16 cellular contexts compared by ENCODE assay signal in the genomic region with DNA sequence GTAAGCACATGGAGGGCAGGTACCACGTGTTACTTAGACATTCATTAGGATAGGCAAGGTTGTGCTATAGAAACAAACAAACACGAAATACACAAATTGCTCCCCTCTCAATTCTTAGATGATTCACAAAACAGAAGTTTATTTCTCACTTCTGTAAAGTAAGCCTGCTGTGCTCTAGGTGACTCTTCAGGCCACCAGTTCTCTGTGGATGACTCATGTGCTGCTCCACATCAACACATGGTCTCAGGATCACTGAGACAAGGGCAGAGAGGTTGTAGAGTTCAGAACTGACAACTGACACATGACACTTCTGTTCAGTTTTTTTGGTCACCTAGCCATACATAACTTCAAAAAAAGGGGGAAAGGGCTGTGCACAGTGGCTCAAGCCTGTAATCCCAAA.
DNase-seq lines count a peak whose midpoint lies in the region; ATAC-seq and TF ChIP-seq lines count a peak whose summit lies in the region.
"Had no signal": no experiment of that assay in that cellular context is flagged by ENCODE, and none has a peak within 500 bp of the region (broad histone marks: within the 10 kb centered on the region; RNA-seq: fewer than 3 reads in every experiment).

No MANE protein-coding gene starts in this region.

- H3K27ac ChIP-seq in upper lobe of right lung, result no peak overlapping the region
- H3K27ac ChIP-seq: ascending aorta, heart right ventricle had no signal

- no peaks in the 10 kb centered on the region for H3K9me3 ChIP-seq in upper lobe of right lung
- H3K9me3 ChIP-seq: ascending aorta had no signal

- H3K4me1 ChIP-seq in upper lobe of right lung, result no peaks in the 10 kb centered on the region
- H3K4me1 ChIP-seq: ascending aorta, heart right ventricle had no signal

- DNase-seq in epithelial cell of proximal tubule (ENCODE audit: low read depth) (peak; percentile 13), upper lobe of right lung (no peak), SHP77 (lab: John Stamatoyannopoulos, UW) (no peak)
- DNase-seq: activated T-cell treated with anti-CD3 and anti-CD28 coated beads, Interleukin-2, amount 50 U/mL, for 72 hours; CD8-positive, alpha-beta T cell; effector memory CD8-positive, alpha-beta T cell; heart right ventricle; Kasumi-1; NCI-H345; stimulated activated naive CD4-positive, alpha-beta T cell treated with Interleukin-2 at 50 U/mL for 16 hours had no signal

- no peak for TF ChIP-seq CTCF in epithelial cell of proximal tubule (conservative IDR thresholded peaks at IDR 0.05; ENCODE audit: low read depth, low read length)
- TF ChIP-seq CTCF in upper lobe of right lung (IDR thresholded peaks at IDR 0.05), result no peak

- peak; percentile 81 for ATAC-seq in GM18519 (IDR thresholded peaks at IDR 0.05; ENCODE audit: low FRiP score, unreplicated experiment)
- ATAC-seq in GM21717 (IDR thresholded peaks at IDR 0.05; ENCODE audit: unreplicated experiment), result peak; percentile 83
- peak; percentile 90 for ATAC-seq in HG03469 (IDR thresholded peaks at IDR 0.05; ENCODE audit: unreplicated experiment)
- ATAC-seq in upper lobe of right lung, result no peak
- ATAC-seq in HG02840 (IDR thresholded peaks at IDR 0.05; ENCODE audit: low FRiP score, unreplicated experiment), result no peak
- ATAC-seq: CD8-positive, alpha-beta T cell; effector memory CD8-positive, alpha-beta T cell had no signal

- no peaks in the 10 kb centered on the region for H3K36me3 ChIP-seq in upper lobe of right lung
- H3K36me3 ChIP-seq: ascending aorta, heart right ventricle had no signal

- H3K4me3 ChIP-seq in epithelial cell of proximal tubule (ENCODE audit: low read depth, low read length) (no peak overlapping the region), upper lobe of right lung (no peak overlapping the region)
- H3K4me3 ChIP-seq: ascending aorta, heart right ventricle, lung had no signal

- intact Hi-C loops in upper lobe of right lung (cut with DNase I), result no loop called here

- H3K27me3 ChIP-seq in upper lobe of right lung, result no peaks in the 10 kb centered on the region
- H3K27me3 ChIP-seq: ascending aorta had no signal

Comparison
In these comparisons a context has a peak if more than half of its experiments do, and no peak if none do; other contexts are left out.
1. ATAC-seq: peak in GM18519 (single experiment), GM21717 (single experiment) and HG03469 (single experiment); none in upper lobe of right lung (single experiment) and HG02840 (single experiment).